20 cellular contexts compared by ENCODE assay signal in the genomic region with DNA sequence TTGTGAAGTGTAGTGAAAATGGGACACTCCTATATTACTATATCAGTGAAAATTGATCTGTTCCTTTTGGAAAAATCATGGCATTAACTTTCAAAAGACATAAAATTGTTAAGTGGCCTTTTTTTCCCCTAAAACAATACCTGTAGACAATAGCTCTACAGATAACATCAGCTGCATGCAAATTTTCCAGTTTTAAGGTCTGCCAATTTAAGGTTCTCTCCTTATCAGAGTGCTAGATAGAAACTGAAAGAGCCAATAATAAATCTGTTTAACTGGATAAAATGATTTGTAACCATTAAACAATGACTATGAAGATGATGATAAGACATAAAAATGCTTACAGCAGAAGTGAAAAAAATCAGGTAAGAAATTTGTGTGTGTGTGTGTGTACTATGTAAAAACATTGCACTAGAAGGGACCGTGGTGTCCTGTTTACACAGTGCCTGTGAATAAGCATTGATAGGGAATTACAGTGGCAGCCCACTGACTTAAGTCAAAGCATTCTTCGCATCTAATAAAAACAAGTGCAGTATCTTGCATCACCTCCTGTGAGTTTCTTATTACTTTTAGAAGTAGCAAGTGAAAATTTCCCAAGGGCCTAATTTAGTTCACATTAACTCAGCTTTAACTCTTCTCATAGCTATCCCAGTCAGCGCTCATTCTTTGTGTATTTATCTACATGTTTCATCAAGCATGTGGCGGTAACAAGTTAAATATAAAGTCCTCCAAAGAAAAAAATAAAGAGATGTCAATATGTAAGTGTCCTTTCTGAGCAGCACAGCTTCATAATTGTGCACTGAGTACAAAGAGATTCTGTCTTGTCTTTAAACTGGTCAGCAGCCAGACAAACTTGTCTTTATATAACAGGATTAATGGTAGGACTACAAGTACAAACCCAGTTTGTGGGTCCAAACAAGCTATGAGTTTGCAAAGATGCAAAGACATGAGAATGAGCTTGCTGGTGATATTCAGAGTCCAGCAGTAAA.
DNase-seq lines count a peak whose midpoint lies in the region; ATAC-seq, FAIRE-seq and TF ChIP-seq lines count a peak whose summit lies in the region.
"Had no signal": no experiment of that assay in that cellular context is flagged by ENCODE, and none has a peak within 500 bp of the region (broad histone marks: within the 10 kb centered on the region; RNA-seq: fewer than 3 reads in every experiment).

No MANE protein-coding gene starts in this region.

- no peak overlapping the region for H2BK20ac ChIP-seq in H1 (ENCODE audit: low read length)

- H3K9me3 ChIP-seq in H1 (ENCODE audit: insufficient read depth in 2 of 2, low read depth in 1 of 2, low read length in 1 of 2), result no peaks in the 10 kb centered on the region
- H3K9me3 ChIP-seq: SK-N-SH had no signal

- H3K79me1 ChIP-seq in H1 (ENCODE audit: low read depth, low read length), result no peaks in the 10 kb centered on the region
- no peaks in the 10 kb centered on the region for H3K79me1 ChIP-seq in mesendoderm (ENCODE audit: low read length)

- H3K4me3 ChIP-seq in H1 (ENCODE audit: extremely low read depth in 1 of 4, insufficient read depth in 2 of 4, low read depth in 3 of 4, low read length in 4 of 4) (no peak overlapping the region), mesendoderm (ENCODE audit: low read length) (no peak overlapping the region)
- H3K4me3 ChIP-seq: cardiac muscle cell had no signal

- H3K18ac ChIP-seq in H1 (ENCODE audit: extremely low read depth, low read length) (no peak overlapping the region), mesendoderm (ENCODE audit: low read length) (no peak overlapping the region)

- DNase-seq in NCI-H2107 (lab: John Stamatoyannopoulos, UW) (peak; percentile 17), H1 (ENCODE audit: low read depth in 1 of 2, low spot score in 2 of 2) (no peak), mesendoderm (peak; percentile 8), ureter (ENCODE audit: low spot score) (no peak), SIG-M5 (lab: John Stamatoyannopoulos, UW) (no peak)
- DNase-seq in stimulated activated naive CD4-positive, alpha-beta T cell (lab: John Stamatoyannopoulos, UW), result no peak
- DNase-seq: activated CD4-positive, alpha-beta memory T cell treated with anti-CD3 and anti-CD28 coated beads for 36 hours; activated naive CD8-positive, alpha-beta T cell treated with anti-CD3 and anti-CD28 coated beads, Interleukin-2, amount 10 ng/mL, durations not matched to agents 7 days and 5 days; activated T-cell treated with anti-CD3 and anti-CD28 coated beads, Interleukin-2, amount 50 U/mL, for 72 hours; effector CD8-positive, alpha-beta T cell; immature natural killer cell; Kasumi-1; NCI-H146; NCI-H510A treated with DMSO at 0.1 percent for 48 hours; SK-N-SH; small intestine had no signal

- H3K4me1 ChIP-seq in H1 (replicated peaks in 1 of 4; ENCODE audit: control insufficient read depth in 3 of 4, insufficient read depth in 4 of 4, low read length in 3 of 4) (peaks cover 0 to 2% (median 0%) of the 10 kb centered on the region in 4 experiments; a peak in 2 of 7 replicates), mesendoderm (ENCODE audit: control insufficient read depth, low read depth, low read length) (no peaks in the 10 kb centered on the region)

- H3K4ac ChIP-seq in H1 (replicated peaks; ENCODE audit: insufficient read length, low read depth, low read length), result no peak overlapping the region
- H3K4ac ChIP-seq in mesendoderm (ENCODE audit: low read depth, low read length), result no peak overlapping the region

- H2BK5ac ChIP-seq in H1 (ENCODE audit: low read depth, low read length) (no peak overlapping the region), mesendoderm (ENCODE audit: low read length) (no peak overlapping the region)

- POLR2A ChIA-PET in H1 (lab: Charles Lee; ENCODE audit: partially characterized antibody), result interaction anchor here (0.6 kb wide), 1 partner anchor 203 kb away, joined by 3 read pairs; no protein-coding TSS in a partner anchor

- no peak for ATAC-seq in HG03432 (IDR thresholded peaks at IDR 0.05; ENCODE audit: unreplicated experiment)
- ATAC-seq: activated T-cell treated with anti-CD3 and anti-CD28 coated beads, Interleukin-2, amount 50 U/mL, for 72 hours; stimulated activated memory B cell treated with anti-CD40 and anti-IgM and Interleukin-4, amounts not matched to agents 10 μg/mL and 1 μg/mL and 100 μg/mL, for 72 hours had no signal

- H4K20me1 ChIP-seq in H1 (replicated peaks in 1 of 2; ENCODE audit: control insufficient read depth in 1 of 2, insufficient read depth in 2 of 2, low read length in 2 of 2), result no peaks in the 10 kb centered on the region

- no peak overlapping the region for H4K91ac ChIP-seq in H1 (replicated peaks; ENCODE audit: insufficient read length, low read length)

- no peak for TF ChIP-seq EP300 in H1 (IDR thresholded peaks at IDR 0.05; ENCODE audit: borderline replicate concordance in 1 of 2, low read depth in 2 of 2, low read length in 2 of 2)

- TF ChIP-seq POLR2A in H1 (IDR thresholded peaks at IDR 0.05; ENCODE audit: control extremely low read depth in 1 of 2, low read depth in 2 of 2, low read length in 2 of 2), result no peak

- H3K79me2 ChIP-seq in H1 (ENCODE audit: control insufficient read depth in 1 of 2, insufficient read depth in 2 of 2, low read length in 2 of 2), result no peaks in the 10 kb centered on the region
- H3K79me2 ChIP-seq in mesendoderm (ENCODE audit: control insufficient read depth, insufficient read depth, low read length), result no peaks in the 10 kb centered on the region

- H2AFZ ChIP-seq in H1 (ENCODE audit: low read length), result no peak overlapping the region

- H3K27me3 ChIP-seq in H1 (replicated peaks in 1 of 4; ENCODE audit: control insufficient read depth in 3 of 4, extremely low read depth in 1 of 4, insufficient read depth in 3 of 4, low read length in 3 of 4), result no peaks in the 10 kb centered on the region
- H3K27me3 ChIP-seq in mesendoderm (ENCODE audit: insufficient read depth, low read length, poor library complexity), result no peaks in the 10 kb centered on the region
- H3K27me3 ChIP-seq: cardiac muscle cell had no signal

- H2AK5ac ChIP-seq in H1 (ENCODE audit: low read depth, low read length) (no peak overlapping the region), mesendoderm (ENCODE audit: low read length) (no peak overlapping the region)

- H2BK15ac ChIP-seq in H1 (ENCODE audit: low read length), result no peak overlapping the region
- H2BK15ac ChIP-seq in mesendoderm (replicated peaks; ENCODE audit: low read depth), result no peak overlapping the region

- H2BK120ac ChIP-seq in H1 (replicated peaks; ENCODE audit: low read depth, low read length) (no peak overlapping the region), mesendoderm (ENCODE audit: low read depth, low read length) (no peak overlapping the region)

- FAIRE-seq in H1 (lab: Jason Lieb, UNC), result no peak
- FAIRE-seq: small intestine had no signal

- H3K4me2 ChIP-seq in H1 (ENCODE audit: insufficient read depth in 1 of 2, low read depth in 2 of 2, low read length in 2 of 2) (no peak overlapping the region), mesendoderm (ENCODE audit: low read length) (no peak overlapping the region)
- H3K4me2 ChIP-seq: SK-N-SH had no signal

- H3K36me3 ChIP-seq in H1 (ENCODE audit: control insufficient read depth in 2 of 4, insufficient read depth in 4 of 4, low read length in 3 of 4) (no peaks in the 10 kb centered on the region), mesendoderm (ENCODE audit: control insufficient read depth, insufficient read depth, low read length) (no peaks in the 10 kb centered on the region)
- H3K36me3 ChIP-seq: cardiac muscle cell had no signal

- H3K27ac ChIP-seq in 22Rv1, result peak overlapping the region; percentile 1; the same call in 1 of the 2 replicates
- H3K27ac ChIP-seq in H1 (ENCODE audit: low read depth, low read length), result no peak overlapping the region
- H3K27ac ChIP-seq in mesendoderm (ENCODE audit: low read depth, low read length), result no peak overlapping the region
- H3K27ac ChIP-seq: cardiac muscle cell had no signal

- no peak overlapping the region for H2BK12ac ChIP-seq in H1 (ENCODE audit: low read depth, low read length)

- no peak overlapping the region for H3K23ac ChIP-seq in H1 (ENCODE audit: insufficient read length)
- H3K23ac ChIP-seq in mesendoderm (ENCODE audit: low read length), result no peak overlapping the region

- H3K9ac ChIP-seq in H1 (replicated peaks in 1 of 4; ENCODE audit: extremely low read depth in 1 of 4, low read depth in 3 of 4, low read length in 3 of 4) (no peak overlapping the region), mesendoderm (ENCODE audit: low read length) (no peak overlapping the region)
- H3K9ac ChIP-seq: SK-N-SH had no signal

- TF ChIP-seq CTCF in 22Rv1 (IDR thresholded peaks at IDR 0.05) (no peak), H1 (IDR thresholded peaks at IDR 0.05; ENCODE audit: control extremely low read depth in 1 of 3, insufficient read depth in 1 of 3, low read depth in 1 of 3, low read length in 3 of 3) (no peak)

- CTCF ChIA-PET in H1 (lab: Charles Lee; ENCODE audit: partially characterized antibody), result interaction anchor here (0.7 kb wide), 1 partner anchor 159 kb away, joined by 4 read pairs; no protein-coding TSS in a partner anchor

- WGBS in H1 (ENCODE audit: extremely low coverage in 1 of 2, insufficient coverage in 1 of 2, insufficient read length in 1 of 2, insufficient replicate concordance in 2 of 2, low coverage in 1 of 2, low lambda C conversion rate in 2 of 2, missing lambda C conversion rate in 1 of 2), 2 experiments, result 80% methylated on average over 4 of the region's 4 CpGs; no CpG with 5 or more reads in 1 of the 2 experiments
- WGBS in mesendoderm (ENCODE audit: extremely low coverage, insufficient coverage, low lambda C conversion rate), result no CpG with 5 or more reads among the region's 4 CpGs

- no peak overlapping the region for H3K56ac ChIP-seq in H1 (replicated peaks; ENCODE audit: insufficient read length, low read depth, low read length)
- H3K56ac ChIP-seq in mesendoderm (ENCODE audit: low read length), result no peak overlapping the region

- H3K23me2 ChIP-seq in H1 (ENCODE audit: low read depth, low read length), result no peaks in the 10 kb centered on the region

- H4K8ac ChIP-seq in H1 (ENCODE audit: extremely low read depth, insufficient read depth, low read length) (no peak overlapping the region), mesendoderm (ENCODE audit: low read depth, low read length) (no peak overlapping the region)

- TF ChIP-seq RAD21 in H1 (IDR thresholded peaks at IDR 0.05 in 1 of 2, conservative IDR thresholded peaks at IDR 0.05 in 1 of 2; ENCODE audit: low read depth in 2 of 2, low read length in 2 of 2), result no peak

- no peak overlapping the region for H3K14ac ChIP-seq in H1 (ENCODE audit: insufficient read length)

- no peak overlapping the region for H4K5ac ChIP-seq in H1 (ENCODE audit: insufficient read length, low read depth, low read length)
- H4K5ac ChIP-seq in mesendoderm (ENCODE audit: low read length), result no peak overlapping the region

TF ChIP-seq in H1, 55 proteins besides CTCF, POLR2A, EP300 and RAD21:
- TF ChIP-seq EZH2 (IDR thresholded peaks at IDR 0.05; ENCODE audit: low read depth, low read length, severe bottlenecking) (no peak), TEAD4 (IDR thresholded peaks at IDR 0.05; ENCODE audit: low read depth, low read length) (no peak), SP1 (IDR thresholded peaks at IDR 0.05; ENCODE audit: low read depth, low read length) (no peak), CEBPB (IDR thresholded peaks at IDR 0.05; ENCODE audit: low read depth, low read length) (0 out of 2 replicates have a peak, but pooled peaks have one; percentile 18)
TF ChIP-seq in H1: peak in this region for 1.

Comparison
In these comparisons a context has a peak if more than half of its experiments do, and no peak if none do; other contexts are left out.
1. DNase-seq: peak in NCI-H2107 (single experiment) and mesendoderm (single experiment); none in H1 (0 of 2), ureter (single experiment), stimulated activated naive CD4-positive, alpha-beta T cell (0 of 6) and SIG-M5 (single experiment).